ENCODE assay signal across 8 cellular contexts in the genomic region with DNA sequence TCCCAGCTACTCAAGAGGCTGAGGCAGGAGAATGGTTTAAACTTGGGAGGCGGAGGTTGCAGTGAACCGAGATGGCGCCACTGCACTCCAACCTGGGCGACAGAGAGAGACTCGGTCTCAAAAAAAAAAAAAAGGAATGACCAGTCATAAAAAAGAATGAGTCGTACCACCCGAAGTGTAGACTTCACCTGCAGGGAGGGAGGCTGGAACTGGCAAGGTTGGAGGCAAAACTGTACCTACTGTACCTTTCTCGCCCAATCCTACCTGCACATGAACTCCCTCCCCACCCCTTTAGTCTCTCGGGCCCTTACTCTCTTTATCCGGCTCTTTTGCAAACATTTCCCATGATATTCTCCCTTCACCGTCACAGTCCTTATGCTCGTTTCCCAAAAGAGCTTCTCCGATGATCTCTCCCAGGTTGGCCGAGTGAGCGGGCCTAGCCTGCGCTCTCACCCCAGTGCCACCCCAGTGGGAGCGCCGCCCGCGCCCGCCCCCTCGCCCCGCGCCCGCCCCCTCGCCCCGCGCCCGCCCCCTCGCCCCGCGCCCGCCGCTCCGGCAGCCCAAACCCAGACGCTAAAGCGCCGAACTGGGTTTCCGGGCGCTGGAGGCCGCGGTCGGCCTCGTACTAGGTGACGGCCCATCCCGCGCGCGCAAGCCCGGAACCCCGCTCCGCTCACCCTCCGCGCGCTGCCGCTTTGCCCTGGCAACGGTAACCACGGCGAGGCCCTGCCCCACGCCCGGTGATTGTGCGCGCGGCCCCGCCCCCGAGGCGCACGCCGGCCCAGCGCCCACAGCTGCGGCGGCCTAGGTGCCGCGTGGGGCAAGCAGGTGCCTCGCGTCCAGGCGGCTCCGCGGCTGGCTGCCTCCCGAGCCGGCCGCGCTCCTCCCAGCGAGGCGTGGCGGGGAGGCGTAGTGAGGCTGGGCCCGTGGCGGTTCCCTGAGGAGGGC. TPM values are rescaled to one million over a fixed set of nuclear protein-coding genes. Genes with fewer than 3 reads are reported as not detected.
A peak's percentile ranks its signal among the peaks of the same experiment; 100 is the strongest.
DNase-seq lines count a peak whose midpoint lies in the region; ATAC-seq lines count a peak whose summit lies in the region.

Gene SMKR1, plus strand, starts transcription at position 772 of the 948 bp plus-strand sequence. CDS start 294 bp downstream, outside the sequence.

- no peaks in the 10 kb centered on the region for H3K36me3 ChIP-seq in mesodermal cell (ENCODE audit: control insufficient read depth, insufficient read depth, low read length)

- DNase-seq in AML-193 (lab: John Stamatoyannopoulos, UW) (peak; percentile 0 to 17), NCI-H460 (ENCODE audit: extremely low read depth, low read depth) (peak; percentile 69)
- peak; percentile 87 to 88 for DNase-seq in activated CD4-positive, alpha-beta T cell treated with anti-CD3 and anti-CD28 coated beads, Interleukin-2, amount 50 U/mL, for 48 hours
- DNase-seq in effector CD4-positive, alpha-beta T cell = peak; percentile 94
- peak; percentile 83 for DNase-seq in stimulated activated CD8-positive, alpha-beta memory T cell treated with anti-CD3 and anti-CD28 coated beads, Interleukin-15, amount 100 ng/mL, for 24 hours (ENCODE audit: low read depth)

- H3K27ac ChIP-seq in mesodermal cell (ENCODE audit: low read depth, low read length, severe bottlenecking) = no peak within 1 kb of the TSS

- H3K4me1 ChIP-seq in mesodermal cell (ENCODE audit: control insufficient read depth, insufficient read depth, low read length, poor library complexity, severe bottlenecking) = no peaks in the 10 kb centered on the region

- peak within 1 kb of the TSS; percentile 42 for H3K4me3 ChIP-seq in mesodermal cell (ENCODE audit: extremely low read depth, insufficient read depth, low read length, poor library complexity, severe bottlenecking)

- H3K9me3 ChIP-seq in mesodermal cell (ENCODE audit: control insufficient read depth, low read length) = no peaks in the 10 kb centered on the region

- 1 to 7% methylated on average over 45 to 46 of the region's 89 CpGs for WGBS in mesodermal cell (ENCODE audit: insufficient coverage in 2 of 2), 2 experiments

- peak; percentile 76 for ATAC-seq in GM19023 (IDR thresholded peaks at IDR 0.05; ENCODE audit: unreplicated experiment)
- ATAC-seq in HG03159 (IDR thresholded peaks at IDR 0.05; ENCODE audit: unreplicated experiment) = peak; percentile 82

RNA-seq across cellular contexts. Expression of gene SMKR1, which starts in this region (rescaled TPM):
- total RNA-seq in NCI-H460 (2014; rRNA removed; shearing (Covaris generic)) = 4.4 and 4.6 TPM in 2 replicates
- polyA plus RNA-seq in NCI-H460 (2014; cell fraction: nucleus; rRNA removed) = 1.3 and 1.6 TPM in 2 replicates
- polyA plus RNA-seq in mesodermal cell (2013, experiment 1 of 2) = not detected
- polyA plus RNA-seq in mesodermal cell (2013, experiment 2 of 2) = not detected

Comparison
In these comparisons a context has a peak if more than half of its experiments do, and no peak if none do; other contexts are left out.
1. DNase-seq: peak in every context shown above with its lines; median percentile 94 in effector CD4-positive, alpha-beta T cell; 88 in activated CD4-positive, alpha-beta T cell treated with anti-CD3 and anti-CD28 coated beads, Interleukin-2, amount 50 U/mL, for 48 hours; 83 in stimulated activated CD8-positive, alpha-beta memory T cell treated with anti-CD3 and anti-CD28 coated beads, Interleukin-15, amount 100 ng/mL, for 24 hours; 69 in NCI-H460; 8 in AML-193.